ENCODE assay signal across 9 cellular contexts in the genomic region with DNA sequence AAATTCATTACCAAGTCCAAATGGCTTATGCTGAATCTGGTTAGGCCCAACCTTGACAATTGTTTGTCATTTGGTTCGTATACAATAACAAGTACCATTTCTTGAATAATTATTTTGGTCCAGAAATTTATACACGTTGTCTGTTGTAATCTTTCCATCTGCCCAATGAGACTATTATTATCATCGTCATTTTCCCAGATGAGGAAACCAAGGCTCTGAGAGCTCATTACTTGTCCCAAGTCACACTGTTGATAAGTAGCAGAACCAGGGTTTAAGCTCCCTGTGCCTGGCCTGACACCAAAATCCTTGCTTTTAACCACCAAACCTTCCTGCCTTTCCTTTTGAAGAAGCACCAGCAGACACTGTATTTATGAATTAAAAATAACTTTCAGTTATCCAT.
"Had no signal": no experiment of that assay in that cellular context is flagged by ENCODE, and none has a peak within 500 bp of the region (broad histone marks: within the 10 kb centered on the region; RNA-seq: fewer than 3 reads in every experiment).

No MANE protein-coding gene starts in this region.

- DNase-seq: GM23248, GOT3, H7, HFFc6, KBM-7 had no signal

- H3K9me3 ChIP-seq: HAP-1 had no signal

- H3K36me3 Mint-ChIP-seq: IgD-negative memory B cell had no signal

- H3K4me3 Mint-ChIP-seq: HFFc6, IgD-negative memory B cell had no signal

- H3K27ac Mint-ChIP-seq: HFFc6, IgD-negative memory B cell had no signal

- ATAC-seq: HCT116 had no signal

- H3K9me3 Mint-ChIP-seq: HFFc6, IgD-negative memory B cell had no signal

- H3K27ac ChIP-seq: GM23248, HL-60 had no signal

- H3K36me3 ChIP-seq: HAP-1 had no signal

- H3K9ac ChIP-seq: GM23248 had no signal

- H3K4me3 ChIP-seq: GM23248, HAP-1 had no signal
